In genomic region chr5:169670769-169671525, GRCh38 we compare ENCODE assay signal across 11 cellular contexts. TPM values are rescaled to one million over a fixed set of nuclear protein-coding genes. Genes with fewer than 3 reads are reported as not detected.
DNase-seq lines count a peak whose midpoint lies in the region; ATAC-seq and TF ChIP-seq lines count a peak whose summit lies in the region.
"Had no signal": no experiment of that assay in that cellular context is flagged by ENCODE, and none has a peak within 500 bp of the region (broad histone marks: within the 10 kb centered on the region; RNA-seq: fewer than 3 reads in every experiment).

No MANE protein-coding gene starts in this region.

- ATAC-seq in GM18508 (IDR thresholded peaks at IDR 0.05; ENCODE audit: insufficient read depth, unreplicated experiment), result peak; percentile 97
- ATAC-seq in GM19463 (IDR thresholded peaks at IDR 0.05; ENCODE audit: unreplicated experiment), result peak; percentile 97
- ATAC-seq in HG03039 (IDR thresholded peaks at IDR 0.05; ENCODE audit: unreplicated experiment), result peak; percentile 96
- peak; percentile 87 for ATAC-seq in activated B cell treated with CpG ODN at 0.5 μM for 24 hours (ENCODE audit: low read depth)

- no peaks in the 10 kb centered on the region for H3K27me3 Mint-ChIP-seq in activated B cell treated with CpG ODN at 0.5 μM for 24 hours

- no peaks in the 10 kb centered on the region for H3K27me3 ChIP-seq in tibial artery

- H3K9me3 ChIP-seq in tibial artery, result no peaks in the 10 kb centered on the region

- intact Hi-C loops in activated B cell treated with CpG ODN at 0.5 μM for 24 hours (cut with micrococcal nuclease), result loop anchor here (1.0 to 2.0 kb wide), 2 partner anchors 14 to 34 kb away; partner anchors contain the start of gene DOCK2
- intact Hi-C loops in tibial artery (cut with DNase I; ENCODE audit: low total_unique reads), result no loop called here

- no peaks in the 10 kb centered on the region for H3K9me3 Mint-ChIP-seq in activated B cell treated with CpG ODN at 0.5 μM for 24 hours

- peak overlapping the region; percentile 47 for H3K27ac Mint-ChIP-seq in activated B cell treated with CpG ODN at 0.5 μM for 24 hours

- no peak overlapping the region for H3K4me3 Mint-ChIP-seq in activated B cell treated with CpG ODN at 0.5 μM for 24 hours

- CTCF ChIA-PET in activated B cell treated with CpG ODN at 0.5 μM for 24 hours (lab: Charles Lee), result no interaction called here

- no peaks in the 10 kb centered on the region for H3K36me3 ChIP-seq in tibial artery

- TF ChIP-seq CTCF in activated B cell treated with CpG ODN at 0.5 μM for 24 hours (IDR thresholded peaks at IDR 0.05) (no peak), tibial artery (IDR thresholded peaks at IDR 0.05) (no peak)

- no peak overlapping the region for H3K27ac ChIP-seq in tibial artery

- H3K4me1 ChIP-seq in tibial artery, result peaks cover 0 to 3% (median 0%) of the 10 kb centered on the region in 4 donors

- H3K4me3 ChIP-seq in tibial artery, result no peak overlapping the region

- peaks cover 66% of the 10 kb centered on the region for H3K36me3 Mint-ChIP-seq in activated B cell treated with CpG ODN at 0.5 μM for 24 hours (ENCODE audit: low read depth)

- DNase-seq in activated B cell treated with CpG ODN at 0.5 μM for 24 hours (no peak), CD1c-positive myeloid dendritic cell (ENCODE audit: extremely low spot score) (no peak), tibial artery (no peak), T-helper 9 cell (no peak)
- DNase-seq in stimulated activated CD4-positive, alpha-beta T cell treated with anti-CD3 and anti-CD28 coated beads, Interleukin-2, amount 100 ng/mL, for 24 hours, result no peak
- DNase-seq: DMS 273 treated with DMSO at 0.1 percent for 48 hours, NCI-H510A, T1000 had no signal

- H3K4me1 Mint-ChIP-seq in activated B cell treated with CpG ODN at 0.5 μM for 24 hours, result peaks cover 35% of the 10 kb centered on the region

- POLR2A ChIA-PET in activated B cell treated with CpG ODN at 0.5 μM for 24 hours (lab: Charles Lee), result interaction anchor here (1.1 to 1.5 kb wide), 3 partner anchors 15 to 34 kb away, joined by 3 to 5 read pairs (median 3); partner anchors contain the start of gene DOCK2

RNA-seq across cellular contexts. Expression of gene DOCK2, which starts 33.9 kb away (rescaled TPM):
- 274 and 344 TPM in 2 replicates for total RNA-seq in activated B cell treated with CpG ODN at 0.5 μM for 24 hours
